ENCODE assay signal across 24 cellular contexts in the genomic region with DNA sequence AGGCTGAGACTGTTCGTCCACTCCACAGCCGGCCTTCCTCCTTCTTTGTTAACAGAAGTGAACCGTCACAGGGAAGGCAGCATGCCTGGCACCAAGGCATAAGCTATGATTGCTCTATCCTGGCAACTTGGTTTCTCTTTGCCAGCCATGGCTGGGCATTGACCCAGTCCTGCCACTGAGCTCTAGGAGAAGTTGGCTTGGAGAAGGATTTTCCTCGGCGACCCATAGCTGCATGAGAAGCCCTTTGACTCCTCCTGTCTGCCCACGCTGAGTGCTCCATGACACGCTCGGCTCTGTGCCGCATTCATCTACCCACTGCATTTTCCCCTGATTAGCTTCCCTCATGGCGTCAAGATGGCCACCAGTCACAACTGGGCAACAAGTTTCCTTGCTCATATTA.
A peak's percentile ranks its signal among the peaks of the same experiment; 100 is the strongest.
DNase-seq lines count a peak whose midpoint lies in the region; ATAC-seq and TF ChIP-seq lines count a peak whose summit lies in the region.
"Had no signal": no experiment of that assay in that cellular context is flagged by ENCODE, and none has a peak within 500 bp of the region (broad histone marks: within the 10 kb centered on the region; RNA-seq: fewer than 3 reads in every experiment).

No MANE protein-coding gene starts in this region.

- no peak for ATAC-seq in GM21367 (IDR thresholded peaks at IDR 0.05; ENCODE audit: unreplicated experiment)
- ATAC-seq: A549, GM12878 had no signal

- H3K4me3 ChIP-seq in esophagus muscularis mucosa (no peak overlapping the region), tibial artery (no peak overlapping the region)
- H3K4me3 ChIP-seq: A549, BLaER1, GM12878 had no signal

- H3K27me3 ChIP-seq in esophagus muscularis mucosa (no peaks in the 10 kb centered on the region), tibial artery (peaks cover 0 to 23% of the 10 kb centered on the region in 2 donors)

- peaks cover 15% of the 10 kb centered on the region for H3K27me3 Mint-ChIP-seq in activated CD4-positive, alpha-beta T cell treated with anti-CD3 and anti-CD28 coated beads, Interleukin-2, amount 10 ng/mL, durations not matched to agents 7 days and 5 days

- no peak overlapping the region for H3K4me3 Mint-ChIP-seq in activated CD4-positive, alpha-beta T cell treated with anti-CD3 and anti-CD28 coated beads, Interleukin-2, amount 10 ng/mL, durations not matched to agents 7 days and 5 days
- H3K4me3 Mint-ChIP-seq: CD14-positive monocyte; CD4-positive, alpha-beta memory T cell; CD4-positive, CD25-positive, alpha-beta regulatory T cell; CD8-positive, alpha-beta memory T cell had no signal

- POLR2A ChIA-PET in activated CD4-positive, alpha-beta T cell treated with anti-CD3 and anti-CD28 coated beads, Interleukin-2, amount 10 ng/mL, durations not matched to agents 7 days and 5 days (lab: Charles Lee), result no interaction called here

- CTCF ChIA-PET in activated CD4-positive, alpha-beta T cell treated with anti-CD3 and anti-CD28 coated beads, Interleukin-2, amount 10 ng/mL, durations not matched to agents 7 days and 5 days (lab: Charles Lee), result interaction anchor here (0.6 kb wide), 1 partner anchor 39 kb away, joined by 3 read pairs; no protein-coding TSS in a partner anchor

- TF ChIP-seq POLR2A in esophagus muscularis mucosa (IDR thresholded peaks at IDR 0.05; ENCODE audit: low read depth), result no peak

- no peaks in the 10 kb centered on the region for H3K9me3 Mint-ChIP-seq in activated CD4-positive, alpha-beta T cell treated with anti-CD3 and anti-CD28 coated beads, Interleukin-2, amount 10 ng/mL, durations not matched to agents 7 days and 5 days
- H3K9me3 Mint-ChIP-seq: CD4-positive, alpha-beta memory T cell; CD4-positive, CD25-positive, alpha-beta regulatory T cell; CD8-positive, alpha-beta memory T cell had no signal

- H3K36me3 Mint-ChIP-seq in activated CD4-positive, alpha-beta T cell treated with anti-CD3 and anti-CD28 coated beads, Interleukin-2, amount 10 ng/mL, durations not matched to agents 7 days and 5 days (ENCODE audit: low read depth), result no peaks in the 10 kb centered on the region
- H3K36me3 Mint-ChIP-seq: CD14-positive monocyte; CD4-positive, alpha-beta memory T cell; CD4-positive, CD25-positive, alpha-beta regulatory T cell; CD8-positive, alpha-beta memory T cell had no signal

- no peaks in the 10 kb centered on the region for H3K36me3 ChIP-seq in esophagus muscularis mucosa
- no peaks in the 10 kb centered on the region for H3K36me3 ChIP-seq in tibial artery
- H3K36me3 ChIP-seq: BE2C, BLaER1 had no signal

- TF ChIP-seq CTCF in esophagus muscularis mucosa (IDR thresholded peaks at IDR 0.05), result no peak
- TF ChIP-seq CTCF in tibial artery (IDR thresholded peaks at IDR 0.05), result no peak

- intact Hi-C loops in esophagus muscularis mucosa (cut with DNase I), result loop anchor here (10.0 kb wide), 1 partner anchor 500 kb away; no protein-coding TSS in a partner anchor
- intact Hi-C loops in tibial artery (cut with DNase I; ENCODE audit: low total_unique reads), result no loop called here

- H3K4me1 Mint-ChIP-seq in activated CD4-positive, alpha-beta T cell treated with anti-CD3 and anti-CD28 coated beads, Interleukin-2, amount 10 ng/mL, durations not matched to agents 7 days and 5 days, result no peaks in the 10 kb centered on the region
- H3K4me1 Mint-ChIP-seq: CD14-positive monocyte; CD4-positive, alpha-beta memory T cell; CD4-positive, CD25-positive, alpha-beta regulatory T cell; CD8-positive, alpha-beta memory T cell had no signal

- H3K9me3 ChIP-seq in esophagus muscularis mucosa (no peaks in the 10 kb centered on the region), tibial artery (no peaks in the 10 kb centered on the region)
- H3K9me3 ChIP-seq: A549, BE2C, BLaER1 had no signal

- no peak for TF ChIP-seq EP300 in esophagus muscularis mucosa (IDR thresholded peaks at IDR 0.05)

- H3K27ac ChIP-seq in esophagus muscularis mucosa (replicated peaks in 1 of 4) (no peak overlapping the region), tibial artery (no peak overlapping the region)
- H3K27ac ChIP-seq: 22Rv1, A549, BLaER1 had no signal

- DNase-seq in Ammon's horn (ENCODE audit: low spot score) (peak; percentile 18), esophagus muscularis mucosa (ENCODE audit: extremely low spot score) (peak; percentile 47), medulla oblongata (ENCODE audit: extremely low spot score) (peak; percentile 49), tibial artery (no peak)
- no peak for DNase-seq in activated CD4-positive, alpha-beta T cell treated with anti-CD3 and anti-CD28 coated beads, Interleukin-2, amount 10 ng/mL, durations not matched to agents 7 days and 5 days
- DNase-seq: AML-193; BE2C; CD4-positive, alpha-beta memory T cell; CD4-positive, CD25-positive, alpha-beta regulatory T cell; CD8-positive, alpha-beta memory T cell; COR-L47; DMS 273 treated with DMSO at 0.1 percent for 48 hours; DMS153; DMS53; DMS79; DND-41; EL; GDM1 had no signal

- no peaks in the 10 kb centered on the region for H3K4me1 ChIP-seq in esophagus muscularis mucosa
- H3K4me1 ChIP-seq in tibial artery, result no peaks in the 10 kb centered on the region
- H3K4me1 ChIP-seq: A549, BE2C had no signal

- no peak overlapping the region for H3K27ac Mint-ChIP-seq in activated CD4-positive, alpha-beta T cell treated with anti-CD3 and anti-CD28 coated beads, Interleukin-2, amount 10 ng/mL, durations not matched to agents 7 days and 5 days
- H3K27ac Mint-ChIP-seq: CD14-positive monocyte; CD4-positive, alpha-beta memory T cell; CD4-positive, CD25-positive, alpha-beta regulatory T cell; CD8-positive, alpha-beta memory T cell had no signal

- WGBS in esophagus muscularis mucosa, result 98% methylated on average over 10 of the region's 10 CpGs

Comparison
In these comparisons a context has a peak if more than half of its experiments do, and no peak if none do; other contexts are left out.
1. DNase-seq: peak in Ammon's horn (single experiment), esophagus muscularis mucosa (single experiment) and medulla oblongata (single experiment); none in tibial artery (0 of 2) and activated CD4-positive, alpha-beta T cell treated with anti-CD3 and anti-CD28 coated beads, Interleukin-2, amount 10 ng/mL, durations not matched to agents 7 days and 5 days (single experiment).